9 cellular contexts compared by ENCODE assay signal in genomic region chr2:101518470-101519172, GRCh38. TPM values are rescaled to one million over a fixed set of nuclear protein-coding genes. Genes with fewer than 3 reads are reported as not detected.
DNase-seq lines count a peak whose midpoint lies in the region; ATAC-seq and TF ChIP-seq lines count a peak whose summit lies in the region.
"Had no signal": no experiment of that assay in that cellular context is flagged by ENCODE, and none has a peak within 500 bp of the region (broad histone marks: within the 10 kb centered on the region; RNA-seq: fewer than 3 reads in every experiment).

No MANE protein-coding gene starts in this region.

- H3K36me3 ChIP-seq in RWPE2 (ENCODE audit: low read depth) (no peaks in the 10 kb centered on the region), trophoblast cell (ENCODE audit: control insufficient read depth in 1 of 2, insufficient read depth in 2 of 2, low read length in 2 of 2) (no peaks in the 10 kb centered on the region)

- peak; percentile 75 for TF ChIP-seq CTCF in RWPE2 (IDR thresholded peaks at IDR 0.05; ENCODE audit: poor library complexity, severe bottlenecking)
- peak; percentile 57 for TF ChIP-seq CTCF in foreskin keratinocyte (conservative IDR thresholded peaks at IDR 0.05)

- H4K12ac ChIP-seq in trophoblast cell (ENCODE audit: low read depth, low read length), result no peak overlapping the region

- H3K27ac ChIP-seq in RWPE2 (ENCODE audit: poor library complexity, severe bottlenecking) (peak overlapping the region; percentile 97), foreskin keratinocyte (no peak overlapping the region), trophoblast cell (ENCODE audit: low read depth, low read length) (no peak overlapping the region)

- no peaks in the 10 kb centered on the region for H3K27me3 Mint-ChIP-seq in activated naive CD8-positive, alpha-beta T cell treated with anti-CD3 and anti-CD28 coated beads, Interleukin-2, amount 50 U/mL, for 24 hours
- H3K27me3 Mint-ChIP-seq: stimulated activated naive CD8-positive, alpha-beta T cell treated with anti-CD3 and anti-CD28 coated beads, Interleukin-15, Interleukin-2, amounts not matched to agents 100 ng/mL and 50 ng/mL, for 24 hours had no signal

- H3K14ac ChIP-seq in trophoblast cell (ENCODE audit: low read length), result no peak overlapping the region

- H3K23ac ChIP-seq in trophoblast cell (ENCODE audit: low read length), result no peak overlapping the region

- H2AFZ ChIP-seq in trophoblast cell (ENCODE audit: insufficient read depth, low read length, poor library complexity), result peak overlapping the region; percentile 30

- WGBS in trophoblast cell (ENCODE audit: extremely low coverage, insufficient coverage, insufficient read length), result no CpG with 5 or more reads among the region's 17 CpGs

- H3K36me3 Mint-ChIP-seq in activated naive CD8-positive, alpha-beta T cell treated with anti-CD3 and anti-CD28 coated beads, Interleukin-2, amount 50 U/mL, for 24 hours (ENCODE audit: low read depth), result peaks cover 2% of the 10 kb centered on the region

- intact Hi-C loops in Right ventricle myocardium inferior (cut with DNase I), result loop anchor here (2.0 to 5.0 kb wide), 3 partner anchors 39 to 312 kb away; partner anchors contain the start of gene MAP4K4
- intact Hi-C loops in cardiac septum (cut with DNase I), result loop anchor here (1.0 to 5.0 kb wide), 4 partner anchors 39 to 313 kb away; no protein-coding TSS in a partner anchor

- H3K9me3 ChIP-seq in RWPE2 (ENCODE audit: severe bottlenecking), result no peaks in the 10 kb centered on the region
- peaks cover 3% of the 10 kb centered on the region for H3K9me3 ChIP-seq in trophoblast cell (ENCODE audit: insufficient read depth, low read depth, low read length)

- H3K9ac ChIP-seq in trophoblast cell (ENCODE audit: low read length), result no peak overlapping the region

- H2BK120ac ChIP-seq in trophoblast cell (ENCODE audit: insufficient read depth, low read length, poor library complexity), result no peak overlapping the region

- H3K79me1 ChIP-seq in trophoblast cell (ENCODE audit: low read length), result peaks cover 3% of the 10 kb centered on the region

- no peak overlapping the region for H3K4me3 Mint-ChIP-seq in activated naive CD8-positive, alpha-beta T cell treated with anti-CD3 and anti-CD28 coated beads, Interleukin-2, amount 50 U/mL, for 24 hours
- H3K4me3 Mint-ChIP-seq: stimulated activated naive CD8-positive, alpha-beta T cell treated with anti-CD3 and anti-CD28 coated beads, Interleukin-15, Interleukin-2, amounts not matched to agents 100 ng/mL and 50 ng/mL, for 24 hours had no signal

- H4K8ac ChIP-seq in trophoblast cell (ENCODE audit: low read depth, low read length), result peak overlapping the region; percentile 4

- H3K27me3 ChIP-seq in RWPE2 (ENCODE audit: insufficient read depth, poor library complexity, severe bottlenecking) (no peaks in the 10 kb centered on the region), foreskin keratinocyte (no peaks in the 10 kb centered on the region), trophoblast cell (ENCODE audit: insufficient read depth, low read length) (no peaks in the 10 kb centered on the region)

- DNase-seq in Right ventricle myocardium inferior (ENCODE audit: missing footprints) (no peak), cardiac septum (ENCODE audit: low spot score) (no peak), RWPE2 (ENCODE audit: low spot score) (no peak), foreskin keratinocyte (peak in 1 of 2 donors; percentile 52), trophoblast cell (peak in 1 of 2 donors; percentile 50)
- no peak for DNase-seq in stimulated activated CD4-positive, alpha-beta T cell treated with anti-CD3 and anti-CD28 coated beads, Interleukin-4, amount 100 ng/mL, for 4 hours
- no peak for DNase-seq in activated naive CD8-positive, alpha-beta T cell treated with anti-CD3 and anti-CD28 coated beads, Interleukin-2, amount 50 U/mL, for 24 hours

- no peak overlapping the region for H3K18ac ChIP-seq in trophoblast cell (ENCODE audit: low read length)

- no peak overlapping the region for H3K27ac Mint-ChIP-seq in activated naive CD8-positive, alpha-beta T cell treated with anti-CD3 and anti-CD28 coated beads, Interleukin-2, amount 50 U/mL, for 24 hours
- H3K27ac Mint-ChIP-seq: stimulated activated naive CD8-positive, alpha-beta T cell treated with anti-CD3 and anti-CD28 coated beads, Interleukin-15, Interleukin-2, amounts not matched to agents 100 ng/mL and 50 ng/mL, for 24 hours had no signal

- peaks cover 39% of the 10 kb centered on the region for H3K4me1 Mint-ChIP-seq in activated naive CD8-positive, alpha-beta T cell treated with anti-CD3 and anti-CD28 coated beads, Interleukin-2, amount 50 U/mL, for 24 hours

- H2BK12ac ChIP-seq in trophoblast cell (ENCODE audit: low read length), result no peak overlapping the region

- H2BK5ac ChIP-seq in trophoblast cell (ENCODE audit: low read depth, low read length, poor library complexity), result no peak overlapping the region

- H3K4ac ChIP-seq in trophoblast cell (ENCODE audit: low read depth, low read length), result no peak overlapping the region

- peak overlapping the region; percentile 15 for H3K4me2 ChIP-seq in trophoblast cell (ENCODE audit: low read length)

- no peak overlapping the region for H2AK5ac ChIP-seq in trophoblast cell (ENCODE audit: low read length)

- H3K4me1 ChIP-seq in RWPE2 (ENCODE audit: insufficient read depth, poor library complexity, severe bottlenecking), result peaks cover 33% of the 10 kb centered on the region
- peaks cover 38% of the 10 kb centered on the region for H3K4me1 ChIP-seq in foreskin keratinocyte
- H3K4me1 ChIP-seq in trophoblast cell (ENCODE audit: control insufficient read depth in 1 of 2, insufficient read depth in 2 of 2, low read length in 2 of 2), result peaks cover 0 to 4% of the 10 kb centered on the region in 2 experiments

- peaks cover 13% of the 10 kb centered on the region for H3K9me3 Mint-ChIP-seq in activated naive CD8-positive, alpha-beta T cell treated with anti-CD3 and anti-CD28 coated beads, Interleukin-2, amount 50 U/mL, for 24 hours

- ATAC-seq in Right ventricle myocardium inferior (peak; percentile 75), RWPE2 (ENCODE audit: low read depth) (peak; percentile 45; the same call in 2 of the 3 replicates), foreskin keratinocyte (no peak), GM18907 (IDR thresholded peaks at IDR 0.05; ENCODE audit: unreplicated experiment) (no peak)
- no peak for ATAC-seq in activated naive CD8-positive, alpha-beta T cell treated with anti-CD3 and anti-CD28 coated beads, Interleukin-2, amount 50 U/mL, for 24 hours

- no peaks in the 10 kb centered on the region for H3K79me2 ChIP-seq in trophoblast cell (ENCODE audit: control insufficient read depth, insufficient read depth, low read length, poor library complexity)

- H4K91ac ChIP-seq in trophoblast cell (ENCODE audit: low read depth, low read length), result no peak overlapping the region

- H3K4me3 ChIP-seq in RWPE2 (ENCODE audit: severe bottlenecking) (no peak overlapping the region), trophoblast cell (ENCODE audit: low read depth, low read length) (no peak overlapping the region)

RNA-seq across cellular contexts. Expression of gene RFX8, which starts 43.7 kb away (rescaled TPM):
- not detected for total RNA-seq in Right ventricle myocardium inferior
- not detected for total RNA-seq in cardiac septum
- 0.18 TPM in 1 of 2 replicates, not detected in the other for total RNA-seq in foreskin keratinocyte
- polyA plus RNA-seq in foreskin keratinocyte, result 0.03 and 0.22 TPM in 2 replicates
- polyA plus RNA-seq in trophoblast cell (2013), result 0.01 and 0.03 TPM in 2 replicates

Comparison
In these comparisons a context has a peak if more than half of its experiments do, and no peak if none do; other contexts are left out.
1. ATAC-seq: peak in Right ventricle myocardium inferior (single experiment) and RWPE2 (single experiment); none in foreskin keratinocyte (single experiment), GM18907 (single experiment) and activated naive CD8-positive, alpha-beta T cell treated with anti-CD3 and anti-CD28 coated beads, Interleukin-2, amount 50 U/mL, for 24 hours (single experiment).